In the genomic region with DNA sequence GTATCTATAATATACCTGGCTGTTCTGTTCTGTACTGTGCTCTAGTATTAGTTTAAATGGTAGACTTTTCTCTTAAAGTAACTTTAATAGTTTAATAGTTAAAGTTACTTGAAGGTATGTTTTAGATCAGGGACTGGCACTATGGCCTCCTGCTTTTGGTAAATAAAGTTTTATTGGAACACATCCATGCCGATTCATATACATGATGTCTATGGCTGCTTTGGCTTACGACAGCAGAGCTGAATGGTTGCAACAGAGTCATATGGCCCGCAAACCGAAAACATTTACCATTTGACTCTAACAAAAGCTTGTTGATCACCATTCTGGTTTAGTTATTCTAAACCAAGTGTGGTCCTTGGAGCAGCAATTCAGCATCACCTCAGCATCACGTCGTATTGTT, we compare ENCODE assay signal across 1 cellular context.
TF ChIP-seq lines count a peak whose summit lies in the region.

No MANE protein-coding gene starts in this region.

TF ChIP-seq in K562, 482 proteins besides CTCF, POLR2A, EP300 and RAD21:
- TF ChIP-seq KLF10 (CRISPR knock-in tag; IDR thresholded peaks at IDR 0.05) (no peak), RBFOX2 (IDR thresholded peaks at IDR 0.05; ENCODE audit: low read depth, low read length) (0 out of 2 replicates have a peak, but pooled peaks have one; percentile 10), ZNF347 (CRISPR knock-in tag; IDR thresholded peaks at IDR 0.05; ENCODE audit: low read depth) (no peak), FOXK2 (conservative IDR thresholded peaks at IDR 0.05 in 1 of 2, IDR thresholded peaks at IDR 0.05 in 1 of 2; ENCODE audit: low read depth in 2 of 2) (no peak)
- TF ChIP-seq, protein P1, sequence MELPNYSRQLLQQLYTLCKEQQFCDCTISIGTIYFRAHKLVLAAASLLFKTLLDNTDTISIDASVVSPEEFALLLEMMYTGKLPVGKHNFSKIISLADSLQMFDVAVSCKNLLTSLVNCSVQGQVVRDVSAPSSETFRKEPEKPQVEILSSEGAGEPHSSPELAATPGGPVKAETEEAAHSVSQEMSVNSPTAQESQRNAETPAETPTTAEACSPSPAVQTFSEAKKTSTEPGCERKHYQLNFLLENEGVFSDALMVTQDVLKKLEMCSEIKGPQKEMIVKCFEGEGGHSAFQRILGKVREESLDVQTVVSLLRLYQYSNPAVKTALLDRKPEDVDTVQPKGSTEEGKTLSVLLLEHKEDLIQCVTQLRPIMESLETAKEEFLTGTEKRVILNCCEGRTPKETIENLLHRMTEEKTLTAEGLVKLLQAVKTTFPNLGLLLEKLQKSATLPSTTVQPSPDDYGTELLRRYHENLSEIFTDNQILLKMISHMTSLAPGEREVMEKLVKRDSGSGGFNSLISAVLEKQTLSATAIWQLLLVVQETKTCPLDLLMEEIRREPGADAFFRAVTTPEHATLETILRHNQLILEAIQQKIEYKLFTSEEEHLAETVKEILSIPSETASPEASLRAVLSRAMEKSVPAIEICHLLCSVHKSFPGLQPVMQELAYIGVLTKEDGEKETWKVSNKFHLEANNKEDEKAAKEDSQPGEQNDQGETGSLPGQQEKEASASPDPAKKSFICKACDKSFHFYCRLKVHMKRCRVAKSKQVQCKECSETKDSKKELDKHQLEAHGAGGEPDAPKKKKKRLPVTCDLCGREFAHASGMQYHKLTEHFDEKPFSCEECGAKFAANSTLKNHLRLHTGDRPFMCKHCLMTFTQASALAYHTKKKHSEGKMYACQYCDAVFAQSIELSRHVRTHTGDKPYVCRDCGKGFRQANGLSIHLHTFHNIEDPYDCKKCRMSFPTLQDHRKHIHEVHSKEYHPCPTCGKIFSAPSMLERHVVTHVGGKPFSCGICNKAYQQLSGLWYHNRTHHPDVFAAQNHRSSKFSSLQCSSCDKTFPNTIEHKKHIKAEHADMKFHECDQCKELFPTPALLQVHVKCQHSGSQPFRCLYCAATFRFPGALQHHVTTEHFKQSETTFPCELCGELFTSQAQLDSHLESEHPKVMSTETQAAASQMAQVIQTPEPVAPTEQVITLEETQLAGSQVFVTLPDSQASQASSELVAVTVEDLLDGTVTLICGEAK (IDR thresholded peaks at IDR 0.05), result peak; percentile 91
- TF ChIP-seq, protein P1 (CRISPR knock-in tag; IDR thresholded peaks at IDR 0.05), result peak; percentile 82
